ENCODE assay signal across 1 cellular context in the genomic region with DNA sequence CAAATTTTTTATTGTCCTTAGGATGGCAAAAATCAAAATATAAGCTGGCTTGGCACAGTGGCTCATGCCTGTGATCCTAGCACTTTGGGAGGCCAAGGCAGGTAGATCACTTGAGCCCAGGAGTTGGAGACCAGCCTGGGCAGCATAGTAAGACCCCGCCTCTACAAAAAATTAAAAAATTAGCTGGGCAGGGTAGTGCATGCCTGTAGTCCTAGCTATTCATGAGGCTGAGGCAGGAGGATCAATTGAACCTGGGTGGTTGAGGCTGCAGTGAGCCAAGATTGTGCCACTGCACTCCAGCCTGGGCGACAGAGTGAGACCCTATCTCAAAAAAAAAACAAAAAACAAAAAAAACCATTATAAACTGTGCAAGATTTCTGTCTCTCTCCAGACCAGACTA.
TF ChIP-seq lines count a peak whose summit lies in the region.

No MANE protein-coding gene starts in this region.

TF ChIP-seq in WTC11, 78 proteins besides CTCF, POLR2A, EP300 and RAD21:
- TF ChIP-seq ZNF121 (CRISPR knock-in tag; IDR thresholded peaks at IDR 0.05) = peak; percentile 64; the same call in 1 of the 2 replicates
